In genomic region chr21:43626390-43626789, GRCh38 we compare ENCODE assay signal across 16 cellular contexts.
"Had no signal": no experiment of that assay in that cellular context is flagged by ENCODE, and none has a peak within 500 bp of the region (broad histone marks: within the 10 kb centered on the region; RNA-seq: fewer than 3 reads in every experiment).

No MANE protein-coding gene starts in this region.

- H3K4me3 Mint-ChIP-seq: activated naive CD4-positive, alpha-beta T cell treated with anti-CD3 and anti-CD28 coated beads, Interleukin-2, amount 50 U/mL, for 24 hours; nephron had no signal

- ATAC-seq: heart left ventricle; stimulated activated naive CD8-positive, alpha-beta T cell treated with anti-CD3 and anti-CD28 coated beads, Interleukin-15, Interleukin-2, amounts not matched to agents 100 U/mL and 50 U/mL, for 24 hours had no signal

- H3K4me1 Mint-ChIP-seq: activated naive CD4-positive, alpha-beta T cell treated with anti-CD3 and anti-CD28 coated beads, Interleukin-2, amount 50 U/mL, for 24 hours; nephron had no signal

- H3K27me3 Mint-ChIP-seq: activated naive CD4-positive, alpha-beta T cell treated with anti-CD3 and anti-CD28 coated beads, Interleukin-2, amount 50 U/mL, for 24 hours had no signal

- H3K27ac Mint-ChIP-seq: activated naive CD4-positive, alpha-beta T cell treated with anti-CD3 and anti-CD28 coated beads, Interleukin-2, amount 50 U/mL, for 24 hours; nephron had no signal

- DNase-seq: activated CD4-positive, alpha-beta T cell treated with anti-CD3 and anti-CD28 coated beads for 1 hour; activated gamma-delta T cell treated with Interleukin-2 at 50 U/mL for 16 hours; activated T-cell treated with anti-CD3 and anti-CD28 coated beads, Interleukin-2, amount 50 U/mL, for 1 hour; colonic mucosa; dorsolateral prefrontal cortex; esophagus squamous epithelium; heart left ventricle; sigmoid colon; stimulated activated CD4-positive, alpha-beta T cell treated with anti-CD3 and anti-CD28 coated beads, Interleukin-4, amount 100 ng/mL, for 24 hours; stimulated activated naive CD8-positive, alpha-beta T cell treated with anti-CD3 and anti-CD28 coated beads, Interleukin-15, Interleukin-2, amounts not matched to agents 100 U/mL and 50 U/mL, for 24 hours; T-helper 1 cell had no signal

- H3K4me1 ChIP-seq: colonic mucosa, esophagus squamous epithelium, heart left ventricle, sigmoid colon, tibial nerve had no signal

- H3K9me3 ChIP-seq: colonic mucosa, sigmoid colon had no signal

- H3K36me3 ChIP-seq: colonic mucosa, esophagus squamous epithelium, heart left ventricle, sigmoid colon had no signal

- H3K27ac ChIP-seq: colonic mucosa, dorsolateral prefrontal cortex, esophagus squamous epithelium, heart left ventricle, sigmoid colon, tibial nerve had no signal

- H3K9ac ChIP-seq: parathyroid adenoma had no signal

- H3K27me3 ChIP-seq: colonic mucosa, dorsolateral prefrontal cortex, esophagus squamous epithelium, heart left ventricle, sigmoid colon, tibial nerve had no signal

- H3K9me3 Mint-ChIP-seq: activated naive CD4-positive, alpha-beta T cell treated with anti-CD3 and anti-CD28 coated beads, Interleukin-2, amount 50 U/mL, for 24 hours had no signal

- H3K4me3 ChIP-seq: colonic mucosa, dorsolateral prefrontal cortex, esophagus squamous epithelium, heart left ventricle, lung, sigmoid colon, tibial nerve had no signal
